Comparison of ENCODE assay signal across 32 cellular contexts in genomic region chr2:86398500-86398899, GRCh38.
"Had no signal": no experiment of that assay in that cellular context is flagged by ENCODE, and none has a peak within 500 bp of the region (broad histone marks: within the 10 kb centered on the region; RNA-seq: fewer than 3 reads in every experiment).

No MANE protein-coding gene starts in this region.

- H3K27ac ChIP-seq: cardiac muscle cell, colonic mucosa, dorsolateral prefrontal cortex, neural progenitor cell, parathyroid adenoma, psoas muscle, sigmoid colon, suprapubic skin, tibial artery, upper lobe of right lung, VCaP had no signal

- H3K9me3 Mint-ChIP-seq: activated T-cell treated with anti-CD3 and anti-CD28 coated beads, Interleukin-2, amount 50 U/mL, for 24 hours; neural progenitor cell; T-helper 1 cell treated with Interleukin-12 subunit alpha and Interleukin-12 subunit beta and Interleukin-4 antibody, amounts not matched to agents 30 μg/mL and 1 μg/mL, for 36 hours had no signal

- H3K4me1 ChIP-seq: colonic mucosa, neural progenitor cell, parathyroid adenoma, suprapubic skin had no signal

- H3K9ac ChIP-seq: neural progenitor cell, parathyroid adenoma had no signal

- H2AFZ ChIP-seq: neural progenitor cell, parathyroid adenoma had no signal

- H3K36me3 Mint-ChIP-seq: brain; neural progenitor cell; stimulated activated memory B cell treated with anti-CD40 and anti-IgM and Interleukin-4, amounts not matched to agents 10 μg/mL and 1 μg/mL and 100 μg/mL, for 72 hours had no signal

- H3K27ac Mint-ChIP-seq: activated T-cell treated with anti-CD3 and anti-CD28 coated beads, Interleukin-2, amount 50 U/mL, for 24 hours; neural progenitor cell; stimulated activated memory B cell treated with anti-CD40 and anti-IgM and Interleukin-4, amounts not matched to agents 10 μg/mL and 1 μg/mL and 100 μg/mL, for 72 hours; T-helper 1 cell treated with Interleukin-12 subunit alpha and Interleukin-12 subunit beta and Interleukin-4 antibody, amounts not matched to agents 30 μg/mL and 1 μg/mL, for 36 hours had no signal

- H3K9me3 ChIP-seq: colonic mucosa, psoas muscle, sigmoid colon, suprapubic skin, tibial artery, upper lobe of right lung had no signal

- H3K4me3 ChIP-seq: cardiac muscle cell, colonic mucosa, dorsolateral prefrontal cortex, neural progenitor cell, psoas muscle, sigmoid colon, smooth muscle cell, suprapubic skin, tibial artery, upper lobe of right lung had no signal

- H3K36me3 ChIP-seq: cardiac muscle cell, colonic mucosa, neural progenitor cell, sigmoid colon, suprapubic skin, tibial artery, upper lobe of right lung had no signal

- ATAC-seq: left cardiac atrium; naive thymus-derived CD8-positive, alpha-beta T cell; stimulated activated memory B cell treated with anti-CD40 and anti-IgM and Interleukin-4, amounts not matched to agents 10 μg/mL and 1 μg/mL and 100 μg/mL, for 72 hours had no signal

- H3K4me3 Mint-ChIP-seq: activated T-cell treated with anti-CD3 and anti-CD28 coated beads, Interleukin-2, amount 50 U/mL, for 24 hours; brain; naive thymus-derived CD8-positive, alpha-beta T cell; neural progenitor cell; stimulated activated memory B cell treated with anti-CD40 and anti-IgM and Interleukin-4, amounts not matched to agents 10 μg/mL and 1 μg/mL and 100 μg/mL, for 72 hours; T-helper 1 cell treated with Interleukin-12 subunit alpha and Interleukin-12 subunit beta and Interleukin-4 antibody, amounts not matched to agents 30 μg/mL and 1 μg/mL, for 36 hours had no signal

- H3K79me2 ChIP-seq: parathyroid adenoma had no signal

- H3K4me2 ChIP-seq: neural progenitor cell, smooth muscle cell had no signal

- H3K27me3 ChIP-seq: cardiac muscle cell, colonic mucosa, dorsolateral prefrontal cortex, neural progenitor cell, sigmoid colon, suprapubic skin, tibial artery, upper lobe of right lung had no signal

- DNase-seq: activated CD4-positive, alpha-beta T cell treated with anti-CD3 and anti-CD28 coated beads for 48 hours; activated CD4-positive, alpha-beta T cell treated with anti-CD3 and anti-CD28 coated beads, Interleukin-2, amount 50 U/mL, for 48 hours; activated CD8-positive, alpha-beta memory T cell treated with anti-CD3 and anti-CD28 coated beads, Interleukin-2, amount 50 U/mL, for 4 hours; activated gamma-delta T cell; activated naive CD4-positive, alpha-beta T cell treated with anti-CD3 and anti-CD28 coated beads, Interleukin-2, amount 50 U/mL, for 16 hours; activated T-cell treated with anti-CD3 and anti-CD28 coated beads, Interleukin-2, amount 50 U/mL, for 24 hours; cerebellar nuclear complex; colonic mucosa; dorsolateral prefrontal cortex; head of caudate nucleus; hippocampal formation; left cardiac atrium; mammary epithelial cell; naive thymus-derived CD8-positive, alpha-beta T cell; occipital lobe; psoas muscle; sigmoid colon; stimulated activated CD4-positive, alpha-beta T cell treated with anti-CD3 and anti-CD28 coated beads, Interleukin-1b, Interleukin-23, amount 100 ng/mL, for 48 hours; stimulated activated CD4-positive, alpha-beta T cell treated with anti-CD3 and anti-CD28 coated beads, Interleukin-4, amount 100 ng/mL, for 4 hours; stimulated activated CD8-positive, alpha-beta memory T cell treated with anti-CD3 and anti-CD28 coated beads, Interleukin-4, amount 100 ng/mL, for 48 hours; T-helper 9 cell; tibial artery; upper lobe of right lung had no signal
